ENCODE assay signal across 26 cellular contexts in the genomic region with DNA sequence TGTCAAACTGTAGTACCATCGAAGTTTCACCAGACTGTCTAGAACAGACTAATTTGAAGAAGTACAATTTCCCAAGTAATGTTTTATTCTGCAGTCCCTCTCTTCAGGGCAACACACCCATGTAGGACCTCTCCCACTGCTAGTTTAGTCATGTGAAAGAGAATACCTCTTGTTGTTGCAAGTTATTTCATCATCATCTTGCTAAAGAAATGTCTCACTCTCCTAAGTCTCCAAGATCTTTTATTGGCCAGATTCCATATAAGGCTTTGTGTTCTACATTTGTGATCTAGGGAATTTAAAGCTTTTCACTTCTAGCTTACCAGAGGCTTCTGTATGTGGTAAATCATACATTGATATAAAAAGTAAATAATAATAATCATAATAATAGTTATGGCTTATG.
A peak's percentile ranks its signal among the peaks of the same experiment; 100 is the strongest.
DNase-seq lines count a peak whose midpoint lies in the region; FAIRE-seq and TF ChIP-seq lines count a peak whose summit lies in the region.
"Had no signal": no experiment of that assay in that cellular context is flagged by ENCODE, and none has a peak within 500 bp of the region (broad histone marks: within the 10 kb centered on the region; RNA-seq: fewer than 3 reads in every experiment).

No MANE protein-coding gene starts in this region.

- H3K9me3 Mint-ChIP-seq in astrocyte (ENCODE audit: unreplicated experiment): no peaks in the 10 kb centered on the region
- H3K9me3 Mint-ChIP-seq in activated CD4-positive, alpha-beta memory T cell treated with anti-CD3 and anti-CD28 coated beads for 36 hours: no peaks in the 10 kb centered on the region

- H2AFZ ChIP-seq in astrocyte (ENCODE audit: low read depth, low read length): no peak overlapping the region

- no peaks in the 10 kb centered on the region for H4K20me1 ChIP-seq in astrocyte (ENCODE audit: insufficient read depth, low read length)

- H3K4me1 Mint-ChIP-seq in astrocyte (ENCODE audit: low read depth, unreplicated experiment): no peaks in the 10 kb centered on the region
- no peaks in the 10 kb centered on the region for H3K4me1 Mint-ChIP-seq in activated CD4-positive, alpha-beta memory T cell treated with anti-CD3 and anti-CD28 coated beads for 36 hours (ENCODE audit: low read depth)
- H3K4me1 Mint-ChIP-seq: activated CD8-positive, alpha-beta memory T cell treated with anti-CD3 and anti-CD28 coated beads, Interleukin-2, amount 10 ng/mL, durations not matched to agents 7 days and 5 days; CD4-positive, alpha-beta memory T cell had no signal

- CTCF ChIA-PET in A673 (lab: Charles Lee): no interaction called here
- CTCF ChIA-PET in activated CD4-positive, alpha-beta memory T cell treated with anti-CD3 and anti-CD28 coated beads for 36 hours (lab: Charles Lee): no interaction called here

- no peak overlapping the region for H3K4me2 ChIP-seq in astrocyte (ENCODE audit: low read length)

- H3K27me3 Mint-ChIP-seq in astrocyte (ENCODE audit: low read depth, unreplicated experiment): no peaks in the 10 kb centered on the region
- no peaks in the 10 kb centered on the region for H3K27me3 Mint-ChIP-seq in activated CD4-positive, alpha-beta memory T cell treated with anti-CD3 and anti-CD28 coated beads for 36 hours
- H3K27me3 Mint-ChIP-seq: activated CD8-positive, alpha-beta memory T cell treated with anti-CD3 and anti-CD28 coated beads, Interleukin-2, amount 10 ng/mL, durations not matched to agents 7 days and 5 days; CD4-positive, alpha-beta memory T cell had no signal

- H3K79me2 ChIP-seq in astrocyte (ENCODE audit: insufficient read depth, low read length): no peaks in the 10 kb centered on the region

- H3K4me1 ChIP-seq in A673 (ENCODE audit: insufficient read depth, low read length, poor library complexity, severe bottlenecking): no peaks in the 10 kb centered on the region
- no peaks in the 10 kb centered on the region for H3K4me1 ChIP-seq in astrocyte (ENCODE audit: insufficient read depth, low read length)
- no peaks in the 10 kb centered on the region for H3K4me1 ChIP-seq in small intestine (ENCODE audit: control insufficient read depth in 2 of 2, insufficient read depth in 1 of 2, low read depth in 1 of 2, low read length in 1 of 2)
- H3K4me1 ChIP-seq: SJSA1, stomach, upper lobe of right lung had no signal

- no peak for TF ChIP-seq POLR2A in H54 (IDR thresholded peaks at IDR 0.05; ENCODE audit: low read depth, low read length)

- H3K36me3 Mint-ChIP-seq in astrocyte (ENCODE audit: low read depth, unreplicated experiment): no peaks in the 10 kb centered on the region
- no peaks in the 10 kb centered on the region for H3K36me3 Mint-ChIP-seq in activated CD4-positive, alpha-beta memory T cell treated with anti-CD3 and anti-CD28 coated beads for 36 hours
- H3K36me3 Mint-ChIP-seq: activated CD8-positive, alpha-beta memory T cell treated with anti-CD3 and anti-CD28 coated beads, Interleukin-2, amount 10 ng/mL, durations not matched to agents 7 days and 5 days; CD4-positive, alpha-beta memory T cell had no signal

- BruUV-seq in A673 (replicated peaks; lab: Mats Ljungman, UMichigan): no TSS peak

- TF ChIP-seq CTCF in A673 (conservative IDR thresholded peaks at IDR 0.05; ENCODE audit: low read depth, low read length) (no peak), astrocyte (IDR thresholded peaks at IDR 0.05; ENCODE audit: insufficient read depth, low read depth, low read length) (no peak)

- H3K27ac Mint-ChIP-seq in astrocyte (ENCODE audit: unreplicated experiment): peak overlapping the region; percentile 69
- H3K27ac Mint-ChIP-seq in activated CD4-positive, alpha-beta memory T cell treated with anti-CD3 and anti-CD28 coated beads for 36 hours: no peak overlapping the region
- H3K27ac Mint-ChIP-seq: activated CD8-positive, alpha-beta memory T cell treated with anti-CD3 and anti-CD28 coated beads, Interleukin-2, amount 10 ng/mL, durations not matched to agents 7 days and 5 days; CD4-positive, alpha-beta memory T cell had no signal

- H3K27me3 ChIP-seq in A673 (replicated peaks; ENCODE audit: insufficient read depth, low read depth, low read length, poor library complexity): no peaks in the 10 kb centered on the region
- no peaks in the 10 kb centered on the region for H3K27me3 ChIP-seq in astrocyte (ENCODE audit: insufficient read depth, low read length)
- no peaks in the 10 kb centered on the region for H3K27me3 ChIP-seq in small intestine (ENCODE audit: control insufficient read depth in 2 of 2, insufficient read depth in 2 of 2, low read length in 2 of 2)
- H3K27me3 ChIP-seq: MG63, SJSA1, stomach, upper lobe of right lung had no signal

- intact Hi-C loops in A673 (cut with micrococcal nuclease; ENCODE audit: unreplicated experiment): loop anchor here (10.0 kb wide), 1 partner anchor 245 kb away; no protein-coding TSS in a partner anchor
- intact Hi-C loops in activated CD4-positive, alpha-beta memory T cell treated with anti-CD3 and anti-CD28 coated beads for 36 hours (cut with micrococcal nuclease): no loop called here

- H3K4me3 ChIP-seq in A673 (ENCODE audit: low read depth, low read length, poor library complexity, severe bottlenecking) (no peak overlapping the region), astrocyte (ENCODE audit: insufficient read depth, low read depth, low read length) (no peak overlapping the region), small intestine (ENCODE audit: low read depth in 1 of 2, low read length in 2 of 2) (no peak overlapping the region)
- H3K4me3 ChIP-seq: MG63, SJSA1, stomach, upper lobe of right lung had no signal

- H3K9ac ChIP-seq in astrocyte (ENCODE audit: low read length): no peak overlapping the region

- no peak overlapping the region for H3K27ac ChIP-seq in A673 (ENCODE audit: low read depth, low read length, poor library complexity, severe bottlenecking)
- no peak overlapping the region for H3K27ac ChIP-seq in astrocyte (ENCODE audit: low read depth, low read length)
- H3K27ac ChIP-seq in small intestine (ENCODE audit: low read depth in 1 of 2, low read length in 1 of 2): no peak overlapping the region
- H3K27ac ChIP-seq: SJSA1, stomach, upper lobe of right lung had no signal

- FAIRE-seq in astrocyte (lab: Jason Lieb, UNC) (no peak), H54 (lab: Jason Lieb, UNC) (no peak), small intestine (lab: Jason Lieb, UNC) (no peak)
- FAIRE-seq: endometrium, GM19239, HTR-8/SVneo had no signal

- H3K36me3 ChIP-seq in A673 (ENCODE audit: insufficient read depth, low read length, poor library complexity, severe bottlenecking) (no peaks in the 10 kb centered on the region), astrocyte (ENCODE audit: insufficient read depth, low read length) (no peaks in the 10 kb centered on the region), small intestine (ENCODE audit: control insufficient read depth in 2 of 2, insufficient read depth in 2 of 2, low read length in 2 of 2) (no peaks in the 10 kb centered on the region)
- H3K36me3 ChIP-seq: MG63, SJSA1, stomach, upper lobe of right lung had no signal

- H3K9me3 ChIP-seq in A673 (ENCODE audit: low read depth, low read length, poor library complexity, severe bottlenecking) (no peaks in the 10 kb centered on the region), astrocyte (ENCODE audit: insufficient read depth, low read depth, low read length) (no peaks in the 10 kb centered on the region), small intestine (ENCODE audit: control insufficient read depth, low read depth) (no peaks in the 10 kb centered on the region)
- H3K9me3 ChIP-seq: MG63, SJSA1, stomach, upper lobe of right lung had no signal

- POLR2A ChIA-PET in A673 (lab: Charles Lee; ENCODE audit: low non-redundant PET): interaction anchor here (0.7 kb wide), 1 partner anchor 117 kb away, joined by 3 read pairs; no protein-coding TSS in a partner anchor
- POLR2A ChIA-PET in activated CD4-positive, alpha-beta memory T cell treated with anti-CD3 and anti-CD28 coated beads for 36 hours (lab: Charles Lee): no interaction called here

- peak; percentile 30 for DNase-seq in A673 (ENCODE audit: low spot score)
- peak; percentile 21 for DNase-seq in HT1080 (ENCODE audit: low read depth)
- DNase-seq in astrocyte (ENCODE audit: low read depth): peak; percentile 33
- peak; percentile 86 for DNase-seq in fibroblast of the conjunctiva (ENCODE audit: low read depth)
- DNase-seq in NOMO-1 (lab: John Stamatoyannopoulos, UW; ENCODE audit: unreplicated experiment in 2 of 2): no peak
- DNase-seq in H54 (ENCODE audit: insufficient read length, low spot score): no peak
- no peak for DNase-seq in activated CD4-positive, alpha-beta memory T cell treated with anti-CD3 and anti-CD28 coated beads for 36 hours
- DNase-seq in small intestine: no peak
- DNase-seq: activated CD4-positive, CD25-positive, alpha-beta regulatory T cell treated with anti-CD3 and anti-CD28 coated beads, Interleukin-2, amount 50 U/mL, for 72 hours; activated CD8-positive, alpha-beta memory T cell treated with anti-CD3 and anti-CD28 coated beads, Interleukin-2, amount 10 ng/mL, durations not matched to agents 7 days and 5 days; amniotic stem cell; CD4-positive, alpha-beta memory T cell; DND-41; islet precursor cell; MG63; midbrain; NCI-H1694 treated with DMSO at 0.1 percent for 48 hours; NCI-H524; right cardiac atrium; stomach; T-helper 9 cell; upper lobe of right lung had no signal

- H3K4me3 Mint-ChIP-seq in astrocyte (ENCODE audit: unreplicated experiment): no peak overlapping the region
- H3K4me3 Mint-ChIP-seq in activated CD4-positive, alpha-beta memory T cell treated with anti-CD3 and anti-CD28 coated beads for 36 hours: no peak overlapping the region
- H3K4me3 Mint-ChIP-seq: activated CD8-positive, alpha-beta memory T cell treated with anti-CD3 and anti-CD28 coated beads, Interleukin-2, amount 10 ng/mL, durations not matched to agents 7 days and 5 days; CD4-positive, alpha-beta memory T cell had no signal

- 50 to 82% (median 77%) methylated on average over 1 of the region's 1 CpG for WGBS in small intestine, 3 donors

Comparison
In these comparisons a context has a peak if more than half of its experiments do, and no peak if none do; other contexts are left out.
1. DNase-seq: peak in A673 (single experiment), HT1080 (single experiment), astrocyte (single experiment) and fibroblast of the conjunctiva (single experiment); none in NOMO-1 (0 of 2), H54 (single experiment), activated CD4-positive, alpha-beta memory T cell treated with anti-CD3 and anti-CD28 coated beads for 36 hours (single experiment) and small intestine (single experiment).